In genomic region chr1:226643167-226643566, GRCh38 we compare ENCODE assay signal across 8 cellular contexts.
A peak's percentile ranks its signal among the peaks of the same experiment; 100 is the strongest.
DNase-seq lines count a peak whose midpoint lies in the region; ATAC-seq and TF ChIP-seq lines count a peak whose summit lies in the region.

No MANE protein-coding gene starts in this region.

- no peaks in the 10 kb centered on the region for H3K9me3 Mint-ChIP-seq in activated CD4-positive, alpha-beta T cell treated with anti-CD3 and anti-CD28 coated beads for 36 hours (ENCODE audit: low read depth)
- no peaks in the 10 kb centered on the region for H3K9me3 Mint-ChIP-seq in endothelial cell (ENCODE audit: unreplicated experiment)

- H3K4me1 Mint-ChIP-seq in activated CD4-positive, alpha-beta T cell treated with anti-CD3 and anti-CD28 coated beads for 36 hours: peaks cover 52% of the 10 kb centered on the region
- peaks cover 27% of the 10 kb centered on the region for H3K4me1 Mint-ChIP-seq in endothelial cell (ENCODE audit: unreplicated experiment)

- 32 to 60% methylated on average over 9 of the region's 9 CpGs for WGBS in sigmoid colon, 2 donors

- no peaks in the 10 kb centered on the region for H3K27me3 ChIP-seq in sigmoid colon

- no peak for TF ChIP-seq CTCF in endothelial cell (IDR thresholded peaks at IDR 0.05; ENCODE audit: unreplicated experiment)
- TF ChIP-seq CTCF in sigmoid colon (IDR thresholded peaks at IDR 0.05): no peak

- H3K9me3 ChIP-seq in sigmoid colon: no peaks in the 10 kb centered on the region

- CTCF ChIA-PET in activated CD4-positive, alpha-beta T cell treated with anti-CD3 and anti-CD28 coated beads for 36 hours (lab: Charles Lee): interaction anchor here (1.0 to 2.3 kb wide), 5 partner anchors 10 to 185 kb away, joined by 3 to 10 read pairs (median 5); no protein-coding TSS in a partner anchor

- H3K4me1 ChIP-seq in sigmoid colon: peaks cover 0 to 94% (median 86%) of the 10 kb centered on the region in 4 donors

- peaks cover 16 to 61% (median 33%) of the 10 kb centered on the region in 4 donors for H3K36me3 ChIP-seq in sigmoid colon

- H3K36me3 Mint-ChIP-seq in activated CD4-positive, alpha-beta T cell treated with anti-CD3 and anti-CD28 coated beads for 36 hours (ENCODE audit: low read depth): peaks cover 40% of the 10 kb centered on the region
- peaks cover 46% of the 10 kb centered on the region for H3K36me3 Mint-ChIP-seq in endothelial cell (ENCODE audit: low read depth, unreplicated experiment)

- ATAC-seq in GM21390 (IDR thresholded peaks at IDR 0.05; ENCODE audit: unreplicated experiment) (peak; percentile 63), GM19397 (IDR thresholded peaks at IDR 0.05; ENCODE audit: unreplicated experiment) (no peak)
- ATAC-seq in activated CD4-positive, alpha-beta T cell treated with anti-CD3 and anti-CD28 coated beads for 36 hours: peak; percentile 94

- peak; percentile 92 for DNase-seq in CD1c-positive myeloid dendritic cell (ENCODE audit: extremely low spot score)
- DNase-seq in HT1080 (ENCODE audit: low read depth): peak; percentile 80
- peak; percentile 88 for DNase-seq in activated CD4-positive, alpha-beta T cell treated with anti-CD3 and anti-CD28 coated beads for 36 hours
- no peak for DNase-seq in endothelial cell (ENCODE audit: low spot score)
- DNase-seq in sigmoid colon: peak; percentile 73
- no peak for DNase-seq in NCI-H524 (lab: John Stamatoyannopoulos, UW)

- TF ChIP-seq POLR2A in sigmoid colon (IDR thresholded peaks at IDR 0.05): no peak

- POLR2A ChIA-PET in activated CD4-positive, alpha-beta T cell treated with anti-CD3 and anti-CD28 coated beads for 36 hours (lab: Charles Lee): interaction anchor here (0.5 to 1.2 kb wide), 4 partner anchors 18 to 241 kb away, joined by 3 to 7 read pairs (median 5); no protein-coding TSS in a partner anchor

- H3K27ac ChIP-seq in sigmoid colon: peak overlapping the region in 3 of 4 donors; percentile 79 to 82 (median 81)

- peak overlapping the region; percentile 50 for H3K4me3 Mint-ChIP-seq in activated CD4-positive, alpha-beta T cell treated with anti-CD3 and anti-CD28 coated beads for 36 hours
- peak overlapping the region; percentile 84 for H3K4me3 Mint-ChIP-seq in endothelial cell (ENCODE audit: unreplicated experiment)

- intact Hi-C loops in activated CD4-positive, alpha-beta T cell treated with anti-CD3 and anti-CD28 coated beads for 36 hours (cut with DNase I, micrococcal nuclease): loop anchor here in 1 of 2 experiments (5.0 kb wide), 1 partner anchor 34 kb away; no protein-coding TSS in a partner anchor
- intact Hi-C loops in sigmoid colon (cut with DNase I): no loop called here

- no peak overlapping the region for H3K4me3 ChIP-seq in sigmoid colon

- no peaks in the 10 kb centered on the region for H3K27me3 Mint-ChIP-seq in activated CD4-positive, alpha-beta T cell treated with anti-CD3 and anti-CD28 coated beads for 36 hours
- H3K27me3 Mint-ChIP-seq in endothelial cell (ENCODE audit: unreplicated experiment): peaks cover 23% of the 10 kb centered on the region

- peak overlapping the region; percentile 86 for H3K27ac Mint-ChIP-seq in activated CD4-positive, alpha-beta T cell treated with anti-CD3 and anti-CD28 coated beads for 36 hours
- no peak overlapping the region for H3K27ac Mint-ChIP-seq in endothelial cell (ENCODE audit: unreplicated experiment)

- no peak for TF ChIP-seq EP300 in sigmoid colon (IDR thresholded peaks at IDR 0.05)

Comparison
In these comparisons a context has a peak if more than half of its experiments do, and no peak if none do; other contexts are left out.
1. DNase-seq: peak in CD1c-positive myeloid dendritic cell (single experiment), HT1080 (single experiment), activated CD4-positive, alpha-beta T cell treated with anti-CD3 and anti-CD28 coated beads for 36 hours (single experiment) and sigmoid colon (single experiment); none in endothelial cell (single experiment) and NCI-H524 (0 of 2).